In genomic region chr11:83682645-83682973, GRCh38 we compare ENCODE assay signal across 10 cellular contexts.
DNase-seq lines count a peak whose midpoint lies in the region; ATAC-seq, FAIRE-seq and TF ChIP-seq lines count a peak whose summit lies in the region.
"Had no signal": no experiment of that assay in that cellular context is flagged by ENCODE, and none has a peak within 500 bp of the region (broad histone marks: within the 10 kb centered on the region; RNA-seq: fewer than 3 reads in every experiment).

No MANE protein-coding gene starts in this region.

- H3K9me3 Mint-ChIP-seq in chondrocyte (ENCODE audit: low read depth) = no peaks in the 10 kb centered on the region

- H3K27me3 ChIP-seq in pancreas = no peaks in the 10 kb centered on the region

- no peaks in the 10 kb centered on the region for H3K4me1 Mint-ChIP-seq in chondrocyte (ENCODE audit: low read depth)
- H3K4me1 Mint-ChIP-seq: activated CD8-positive, alpha-beta memory T cell treated with anti-CD3 and anti-CD28 coated beads, Interleukin-2, amount 10 ng/mL, durations not matched to agents 7 days and 5 days had no signal

- no peak overlapping the region for H3K4me3 ChIP-seq in pancreas

- H3K27ac Mint-ChIP-seq in chondrocyte (ENCODE audit: unreplicated experiment) = no peak overlapping the region
- H3K27ac Mint-ChIP-seq: activated CD8-positive, alpha-beta memory T cell treated with anti-CD3 and anti-CD28 coated beads, Interleukin-2, amount 10 ng/mL, durations not matched to agents 7 days and 5 days had no signal

- H3K9me3 ChIP-seq in pancreas = no peaks in the 10 kb centered on the region

- no peak for FAIRE-seq in pancreas (lab: Jason Lieb, UNC)

- no peak overlapping the region for H3K27ac ChIP-seq in pancreas

- no peaks in the 10 kb centered on the region for H3K4me1 ChIP-seq in pancreas

- ATAC-seq in GM19035 (IDR thresholded peaks at IDR 0.05; ENCODE audit: unreplicated experiment) (peak; percentile 93), HG02571 (IDR thresholded peaks at IDR 0.05; ENCODE audit: unreplicated experiment) (peak; percentile 77), HG03439 (IDR thresholded peaks at IDR 0.05; ENCODE audit: unreplicated experiment) (peak; percentile 92), pancreas (peak in 3 of 4 donors; percentile 17 to 42 (median 25))
- ATAC-seq: activated CD8-positive, alpha-beta memory T cell treated with anti-CD3 and anti-CD28 coated beads, Interleukin-2, amount 10 ng/mL, durations not matched to agents 7 days and 5 days had no signal

- intact Hi-C loops in pancreas (cut with DNase I) = no loop called here

- H3K27me3 Mint-ChIP-seq in chondrocyte (ENCODE audit: low read depth) = peaks cover 24% of the 10 kb centered on the region
- H3K27me3 Mint-ChIP-seq: activated CD8-positive, alpha-beta memory T cell treated with anti-CD3 and anti-CD28 coated beads, Interleukin-2, amount 10 ng/mL, durations not matched to agents 7 days and 5 days had no signal

- DNase-seq in pancreas = no peak
- no peak for DNase-seq in cortex of kidney (lab: John Stamatoyannopoulos, UW)
- no peak for DNase-seq in chondrocyte (ENCODE audit: low spot score)
- DNase-seq in iPS-NIHi11 (ENCODE audit: low spot score) = no peak
- no peak for DNase-seq in medulla oblongata (ENCODE audit: extremely low spot score)
- DNase-seq: activated CD8-positive, alpha-beta memory T cell treated with anti-CD3 and anti-CD28 coated beads, Interleukin-2, amount 10 ng/mL, durations not matched to agents 7 days and 5 days; NCI-H2029 treated with DMSO at 0.1 percent for 48 hours had no signal

- H3K36me3 Mint-ChIP-seq in chondrocyte (ENCODE audit: low read depth) = no peaks in the 10 kb centered on the region
- H3K36me3 Mint-ChIP-seq: activated CD8-positive, alpha-beta memory T cell treated with anti-CD3 and anti-CD28 coated beads, Interleukin-2, amount 10 ng/mL, durations not matched to agents 7 days and 5 days had no signal

- no peaks in the 10 kb centered on the region for H3K36me3 ChIP-seq in pancreas

- H3K4me3 Mint-ChIP-seq in chondrocyte (ENCODE audit: unreplicated experiment) = no peak overlapping the region
- H3K4me3 Mint-ChIP-seq: activated CD8-positive, alpha-beta memory T cell treated with anti-CD3 and anti-CD28 coated beads, Interleukin-2, amount 10 ng/mL, durations not matched to agents 7 days and 5 days had no signal

- no peak for TF ChIP-seq CTCF in pancreas (IDR thresholded peaks at IDR 0.05)
- TF ChIP-seq CTCF in chondrocyte (IDR thresholded peaks at IDR 0.05) = no peak

Comparison
In these comparisons a context has a peak if more than half of its experiments do, and no peak if none do; other contexts are left out.
1. ATAC-seq: peak in every context shown above with its lines; median percentile 93 in GM19035; 92 in HG03439; 77 in HG02571; 25 in pancreas.